In genomic region chr22:47620391-47620790, GRCh38 we compare ENCODE assay signal across 25 cellular contexts.
"Had no signal": no experiment of that assay in that cellular context is flagged by ENCODE, and none has a peak within 500 bp of the region (broad histone marks: within the 10 kb centered on the region; RNA-seq: fewer than 3 reads in every experiment).

No MANE protein-coding gene starts in this region.

- H3K4me1 ChIP-seq: SJCRH30 had no signal

- H3K36me3 Mint-ChIP-seq: activated naive CD4-positive, alpha-beta T cell treated with anti-CD3 and anti-CD28 coated beads, Interleukin-2, amount 10 ng/mL, durations not matched to agents 7 days and 5 days; activated naive CD8-positive, alpha-beta T cell treated with anti-CD3 and anti-CD28 coated beads for 36 hours; WTC11 had no signal

- H3K9me3 Mint-ChIP-seq: activated naive CD8-positive, alpha-beta T cell treated with anti-CD3 and anti-CD28 coated beads for 36 hours had no signal

- DNase-seq: activated CD4-positive, alpha-beta T cell treated with anti-CD3 and anti-CD28 coated beads for 48 hours; activated CD4-positive, alpha-beta T cell treated with anti-CD3 and anti-CD28 coated beads, Interleukin-2, amount 50 U/mL, for 4 hours; activated CD4-positive, CD25-positive, alpha-beta regulatory T cell treated with anti-CD3 and anti-CD28 coated beads, Interleukin-2, amount 50 U/mL, for 72 hours; activated gamma-delta T cell; activated naive CD4-positive, alpha-beta T cell treated with anti-CD3 and anti-CD28 coated beads, Interleukin-2, amount 10 ng/mL, durations not matched to agents 7 days and 5 days; activated naive CD8-positive, alpha-beta T cell treated with anti-CD3 and anti-CD28 coated beads for 36 hours; activated T-cell treated with anti-CD3 and anti-CD28 coated beads, Interleukin-2, amount 50 U/mL, for 1 hour; brain microvascular endothelial cell; NCI-H1092; NCI-H1417; NCI-H1930; NCI-H2171; NCI-H2227 treated with DMSO at 0.1 percent for 48 hours; NCI-H526 treated with DMSO at 0.1 percent for 48 hours; NK-92 treated with Interleukin-12 subunit alpha and Interleukin-12 subunit beta, amount 100 ng/mL, for 24 hours; OCI-M1; RPMI8226; SJCRH30; SK-N-SH; T-helper 1 cell had no signal

- H3K4me3 Mint-ChIP-seq: activated naive CD4-positive, alpha-beta T cell treated with anti-CD3 and anti-CD28 coated beads, Interleukin-2, amount 10 ng/mL, durations not matched to agents 7 days and 5 days; activated naive CD8-positive, alpha-beta T cell treated with anti-CD3 and anti-CD28 coated beads for 36 hours; WTC11 had no signal

- ATAC-seq: Panc1, Right ventricle myocardium inferior, WTC11 had no signal

- H3K9ac ChIP-seq: KMS-11, SK-N-SH had no signal

- H3K36me3 ChIP-seq: brain microvascular endothelial cell, cardiac muscle cell, SJCRH30 had no signal

- H3K9me3 ChIP-seq: SJCRH30, SK-N-SH had no signal

- H3K4me1 Mint-ChIP-seq: activated naive CD4-positive, alpha-beta T cell treated with anti-CD3 and anti-CD28 coated beads, Interleukin-2, amount 10 ng/mL, durations not matched to agents 7 days and 5 days; activated naive CD8-positive, alpha-beta T cell treated with anti-CD3 and anti-CD28 coated beads for 36 hours; WTC11 had no signal

- H3K27ac ChIP-seq: brain microvascular endothelial cell, cardiac muscle cell, KMS-11, SJCRH30 had no signal

- H3K27ac Mint-ChIP-seq: activated naive CD4-positive, alpha-beta T cell treated with anti-CD3 and anti-CD28 coated beads, Interleukin-2, amount 10 ng/mL, durations not matched to agents 7 days and 5 days; activated naive CD8-positive, alpha-beta T cell treated with anti-CD3 and anti-CD28 coated beads for 36 hours; WTC11 had no signal

- H3K27me3 ChIP-seq: brain microvascular endothelial cell, cardiac muscle cell had no signal

- H3K4me3 ChIP-seq: cardiac muscle cell, SJCRH30 had no signal
